19 cellular contexts compared by ENCODE assay signal in genomic region chr19:10293637-10294367, GRCh38. TPM values are rescaled to one million over a fixed set of nuclear protein-coding genes. Genes with fewer than 3 reads are reported as not detected.
DNase-seq lines count a peak whose midpoint lies in the region; ATAC-seq and TF ChIP-seq lines count a peak whose summit lies in the region.
"Had no signal": no experiment of that assay in that cellular context is flagged by ENCODE, and none has a peak within 500 bp of the region (broad histone marks: within the 10 kb centered on the region; RNA-seq: fewer than 3 reads in every experiment).

No MANE protein-coding gene starts in this region.

- no peak overlapping the region for H3K27ac Mint-ChIP-seq in CD8-positive, alpha-beta T cell
- peak overlapping the region; percentile 67 for H3K27ac Mint-ChIP-seq in dendritic cell treated with granulocyte-macrophage colony-stimulating factor and Interleukin-4, amounts not matched to agents 40 ng/mL and 50 ng/mL, for 4 days

- no peaks in the 10 kb centered on the region for H3K36me3 Mint-ChIP-seq in CD8-positive, alpha-beta T cell
- peaks cover 19% of the 10 kb centered on the region for H3K36me3 Mint-ChIP-seq in dendritic cell treated with granulocyte-macrophage colony-stimulating factor and Interleukin-4, amounts not matched to agents 40 ng/mL and 50 ng/mL, for 4 days (ENCODE audit: low read depth)
- H3K36me3 Mint-ChIP-seq: activated naive CD4-positive, alpha-beta T cell treated with anti-CD3 and anti-CD28 coated beads, Interleukin-2, amount 50 U/mL, for 24 hours had no signal

- H3K9ac ChIP-seq in HUES6 (ENCODE audit: low read length) (no peak overlapping the region), parathyroid adenoma (no peak overlapping the region)

- no peak overlapping the region for H3K4me2 ChIP-seq in parathyroid adenoma (ENCODE audit: low read length)

- no peaks in the 10 kb centered on the region for H3K36me3 ChIP-seq in CD8-positive, alpha-beta T cell (ENCODE audit: insufficient read depth, low read length)
- no peaks in the 10 kb centered on the region for H3K36me3 ChIP-seq in HUES6 (ENCODE audit: control insufficient read depth, insufficient read depth, low read length)
- no peaks in the 10 kb centered on the region for H3K36me3 ChIP-seq in parathyroid adenoma (ENCODE audit: control insufficient read depth, insufficient read depth, low read length)
- H3K36me3 ChIP-seq: colonic mucosa, right lobe of liver, tibial nerve had no signal

- peak overlapping the region; percentile 37 for H3K4me3 Mint-ChIP-seq in CD8-positive, alpha-beta T cell
- peak overlapping the region; percentile 79 for H3K4me3 Mint-ChIP-seq in dendritic cell treated with granulocyte-macrophage colony-stimulating factor and Interleukin-4, amounts not matched to agents 40 ng/mL and 50 ng/mL, for 4 days

- H3K27me3 Mint-ChIP-seq in CD8-positive, alpha-beta T cell (ENCODE audit: low read depth) = peaks cover 51% of the 10 kb centered on the region
- H3K27me3 Mint-ChIP-seq in dendritic cell treated with granulocyte-macrophage colony-stimulating factor and Interleukin-4, amounts not matched to agents 40 ng/mL and 50 ng/mL, for 4 days = peaks cover 69% of the 10 kb centered on the region

- H3K4me1 ChIP-seq in CD8-positive, alpha-beta T cell (ENCODE audit: insufficient read depth, low read length) = peaks cover 65% of the 10 kb centered on the region
- H3K4me1 ChIP-seq in HUES6 (ENCODE audit: control insufficient read depth, insufficient read depth, low read length) (peaks cover 30% of the 10 kb centered on the region), parathyroid adenoma (peaks cover 12% of the 10 kb centered on the region)

- H3K4me1 Mint-ChIP-seq in CD8-positive, alpha-beta T cell (ENCODE audit: low read depth) = peaks cover 58% of the 10 kb centered on the region
- H3K4me1 Mint-ChIP-seq in dendritic cell treated with granulocyte-macrophage colony-stimulating factor and Interleukin-4, amounts not matched to agents 40 ng/mL and 50 ng/mL, for 4 days (ENCODE audit: low read depth) = peaks cover 70% of the 10 kb centered on the region

- intact Hi-C loops in CD8-positive, alpha-beta T cell (cut with DNase I, micrococcal nuclease) = no loop called here
- intact Hi-C loops in dendritic cell treated with granulocyte-macrophage colony-stimulating factor and Interleukin-4, amounts not matched to agents 40 ng/mL and 50 ng/mL, for 4 days (cut with micrococcal nuclease) = loop anchor here (5.0 kb wide), 1 partner anchor 38 kb away; the partner anchor contains the start of gene RAVER1

- peaks cover 52% of the 10 kb centered on the region for H3K27me3 ChIP-seq in CD8-positive, alpha-beta T cell (ENCODE audit: insufficient read depth, low read length)
- H3K27me3 ChIP-seq in HUES6 (ENCODE audit: control insufficient read depth, insufficient read depth, low read length) (peaks cover 83% of the 10 kb centered on the region), parathyroid adenoma (ENCODE audit: control insufficient read depth, insufficient read depth, low read length) (peaks cover 11% of the 10 kb centered on the region)

- H3K4me3 ChIP-seq in CD8-positive, alpha-beta T cell (ENCODE audit: low read depth, low read length) = no peak overlapping the region
- peak overlapping the region; percentile 6; the same call in 1 of the 2 replicates for H3K4me3 ChIP-seq in HUES6 (ENCODE audit: low read depth, low read length)
- H3K4me3 ChIP-seq in parathyroid adenoma (ENCODE audit: low read depth, low read length) = peak overlapping the region; percentile 34
- H3K4me3 ChIP-seq: mucosa of descending colon, right lobe of liver had no signal

- no peak for DNase-seq in CD8-positive, alpha-beta T cell
- DNase-seq in 8988T = no peak
- DNase-seq: colonic mucosa; DMS 273 treated with DMSO at 0.1 percent for 48 hours; GDM1; KBM-7; NCI-H2029; occipital lobe; right lobe of liver; stimulated activated naive CD4-positive, alpha-beta T cell had no signal

- no peak for TF ChIP-seq CTCF in CD8-positive, alpha-beta T cell (IDR thresholded peaks at IDR 0.05)
- no peak for TF ChIP-seq CTCF in parathyroid adenoma (IDR thresholded peaks at IDR 0.05)

- H3K9me3 ChIP-seq in CD8-positive, alpha-beta T cell (ENCODE audit: low read length) = no peaks in the 10 kb centered on the region
- H3K9me3 ChIP-seq in HUES6 (ENCODE audit: control insufficient read depth, insufficient read depth, low read depth, low read length) = no peaks in the 10 kb centered on the region
- no peaks in the 10 kb centered on the region for H3K9me3 ChIP-seq in parathyroid adenoma (ENCODE audit: control insufficient read depth, low read length)
- H3K9me3 ChIP-seq: colonic mucosa, mucosa of descending colon, right lobe of liver, tibial nerve had no signal

- no peaks in the 10 kb centered on the region for H3K79me2 ChIP-seq in parathyroid adenoma

- POLR2A ChIA-PET in CD8-positive, alpha-beta T cell (lab: Charles Lee) = no interaction called here

- H3K9me3 Mint-ChIP-seq in CD8-positive, alpha-beta T cell = no peaks in the 10 kb centered on the region
- no peaks in the 10 kb centered on the region for H3K9me3 Mint-ChIP-seq in dendritic cell treated with granulocyte-macrophage colony-stimulating factor and Interleukin-4, amounts not matched to agents 40 ng/mL and 50 ng/mL, for 4 days
- H3K9me3 Mint-ChIP-seq: activated CD4-positive, alpha-beta T cell treated with anti-CD3 and anti-CD28 coated beads, Interleukin-2, amount 10 ng/mL, durations not matched to agents 24 days and 14 days; activated naive CD4-positive, alpha-beta T cell treated with anti-CD3 and anti-CD28 coated beads, Interleukin-2, amount 50 U/mL, for 24 hours had no signal

- CTCF ChIA-PET in CD8-positive, alpha-beta T cell (lab: Charles Lee) = interaction anchor here (1.9 to 2.9 kb wide), 2 partner anchors 23 to 95 kb away, joined by 6 to 16 read pairs; partner anchors contain the start of gene ICAM1

- no peak overlapping the region for H2AFZ ChIP-seq in parathyroid adenoma

- ATAC-seq in CD8-positive, alpha-beta T cell = no peak
- no peak for ATAC-seq in HG02885 (IDR thresholded peaks at IDR 0.05; ENCODE audit: poor library complexity, unreplicated experiment)
- ATAC-seq in HG03159 (IDR thresholded peaks at IDR 0.05; ENCODE audit: unreplicated experiment) = no peak

- no peak overlapping the region for H3K27ac ChIP-seq in CD8-positive, alpha-beta T cell (ENCODE audit: low read depth, low read length)
- H3K27ac ChIP-seq in HUES6 (ENCODE audit: low read depth, low read length) = no peak overlapping the region
- H3K27ac ChIP-seq in parathyroid adenoma = no peak overlapping the region
- H3K27ac ChIP-seq: colonic mucosa, right lobe of liver, tibial nerve had no signal

RNA-seq across cellular contexts. Expression of gene ICAM5, which starts 4.0 kb away (rescaled TPM):
- not detected for total RNA-seq in CD8-positive, alpha-beta T cell

RNA-seq across cellular contexts. Expression of gene ICAM4, which starts 7.0 kb away (rescaled TPM):
- total RNA-seq in CD8-positive, alpha-beta T cell = under 1 TPM in 1 of 2 experiments, not detected in 1; 0.28 TPM

RNA-seq across cellular contexts. Expression of gene ZGLP1, which starts 15.8 kb away (rescaled TPM):
- total RNA-seq in CD8-positive, alpha-beta T cell = 1 to 10 TPM; 1.7 to 1.8 TPM

RNA-seq across cellular contexts. Expression of gene FDX2, which starts 22.0 kb away (rescaled TPM):
- total RNA-seq in CD8-positive, alpha-beta T cell = 1 to 10 TPM; 3.1 to 4.2 TPM

RNA-seq across cellular contexts. Expression of gene ICAM1, which starts 22.9 kb away (rescaled TPM):
- 10 to 100 TPM; 15.0 to 17.1 TPM for total RNA-seq in CD8-positive, alpha-beta T cell
